16 cellular contexts compared by ENCODE assay signal in genomic region chr1:60088620-60089155, GRCh38. TPM values are rescaled to one million over a fixed set of nuclear protein-coding genes. Genes with fewer than 3 reads are reported as not detected.
DNase-seq lines count a peak whose midpoint lies in the region; ATAC-seq, FAIRE-seq and TF ChIP-seq lines count a peak whose summit lies in the region.
"Had no signal": no experiment of that assay in that cellular context is flagged by ENCODE, and none has a peak within 500 bp of the region (broad histone marks: within the 10 kb centered on the region; RNA-seq: fewer than 3 reads in every experiment).

No MANE protein-coding gene starts in this region.

- 0 out of 4 replicates have a peak, but pooled peaks of 1 of the 2 experiments have one; percentile 9 for TF ChIP-seq RAD21 in H1 (IDR thresholded peaks at IDR 0.05 in 1 of 2, conservative IDR thresholded peaks at IDR 0.05 in 1 of 2; ENCODE audit: low read depth in 2 of 2, low read length in 2 of 2)

- no peaks in the 10 kb centered on the region for H3K79me2 ChIP-seq in DOHH2 (ENCODE audit: control insufficient read depth, low read length)
- H3K79me2 ChIP-seq in H1 (ENCODE audit: control insufficient read depth in 1 of 2, insufficient read depth in 2 of 2, low read length in 2 of 2) = no peaks in the 10 kb centered on the region
- no peaks in the 10 kb centered on the region for H3K79me2 ChIP-seq in neural progenitor cell (ENCODE audit: low read depth)

- WGBS in H1 (ENCODE audit: extremely low coverage in 1 of 2, insufficient coverage in 1 of 2, insufficient read length in 1 of 2, insufficient replicate concordance in 2 of 2, low coverage in 1 of 2, low lambda C conversion rate in 2 of 2, missing lambda C conversion rate in 1 of 2), 2 experiments = 91% methylated on average over 5 of the region's 5 CpGs; no CpG with 5 or more reads in 1 of the 2 experiments

- no peak overlapping the region for H2BK12ac ChIP-seq in H1 (ENCODE audit: low read depth, low read length)

- no peak overlapping the region for H3K9ac ChIP-seq in H1 (replicated peaks in 1 of 4; ENCODE audit: extremely low read depth in 1 of 4, low read depth in 3 of 4, low read length in 3 of 4)
- H3K9ac ChIP-seq in neural progenitor cell = no peak overlapping the region

- H2AK5ac ChIP-seq in H1 (ENCODE audit: low read depth, low read length) = no peak overlapping the region

- no peaks in the 10 kb centered on the region for H3K79me1 ChIP-seq in H1 (ENCODE audit: low read depth, low read length)

- no peak overlapping the region for H3K18ac ChIP-seq in H1 (ENCODE audit: extremely low read depth, low read length)

- H3K4me3 ChIP-seq in DOHH2 (ENCODE audit: low read length) (no peak overlapping the region), H1 (ENCODE audit: extremely low read depth in 1 of 4, insufficient read depth in 2 of 4, low read depth in 3 of 4, low read length in 4 of 4) (no peak overlapping the region), neural progenitor cell (no peak overlapping the region)

- no peak overlapping the region for H3K27ac ChIP-seq in DOHH2 (ENCODE audit: low read depth, low read length)
- no peak overlapping the region for H3K27ac ChIP-seq in H1 (ENCODE audit: low read depth, low read length)
- H3K27ac ChIP-seq in neural progenitor cell = no peak overlapping the region

- POLR2A ChIA-PET in H1 (lab: Charles Lee; ENCODE audit: partially characterized antibody) = no interaction called here

- TF ChIP-seq POLR2A in H1 (IDR thresholded peaks at IDR 0.05; ENCODE audit: control extremely low read depth in 1 of 2, low read depth in 2 of 2, low read length in 2 of 2) = no peak

- no peaks in the 10 kb centered on the region for H3K36me3 Mint-ChIP-seq in neural progenitor cell
- H3K36me3 Mint-ChIP-seq in activated naive CD4-positive, alpha-beta T cell treated with anti-CD3 and anti-CD28 coated beads, Interleukin-2, amount 50 U/mL, for 72 hours = no peaks in the 10 kb centered on the region
- H3K36me3 Mint-ChIP-seq: activated naive CD4-positive, alpha-beta T cell treated with anti-CD3 and anti-CD28 coated beads, Interleukin-2, amount 10 ng/mL, durations not matched to agents 7 days and 5 days had no signal

- H3K23me2 ChIP-seq in H1 (ENCODE audit: low read depth, low read length) = no peaks in the 10 kb centered on the region

- no peaks in the 10 kb centered on the region for H3K4me1 ChIP-seq in DOHH2 (ENCODE audit: control insufficient read depth, low read length)
- no peaks in the 10 kb centered on the region for H3K4me1 ChIP-seq in H1 (replicated peaks in 1 of 4; ENCODE audit: control insufficient read depth in 3 of 4, insufficient read depth in 4 of 4, low read length in 3 of 4)
- H3K4me1 ChIP-seq in neural progenitor cell = peaks cover 14% of the 10 kb centered on the region

- peak; percentile 11 for TF ChIP-seq CTCF in DOHH2 (IDR thresholded peaks at IDR 0.05; ENCODE audit: low read depth, low read length, poor library complexity, severe bottlenecking)
- TF ChIP-seq CTCF in H1 (IDR thresholded peaks at IDR 0.05; ENCODE audit: control extremely low read depth in 1 of 3, insufficient read depth in 1 of 3, low read depth in 1 of 3, low read length in 3 of 3) = peak in 2 of 3 experiments; percentile 5 to 7; a peak in 2 of 4 replicates
- TF ChIP-seq CTCF in neural progenitor cell (IDR thresholded peaks at IDR 0.05) = peak; percentile 34

- H2AFZ ChIP-seq in H1 (ENCODE audit: low read length) = no peak overlapping the region
- no peak overlapping the region for H2AFZ ChIP-seq in neural progenitor cell (replicated peaks)

- H4K91ac ChIP-seq in H1 (replicated peaks; ENCODE audit: insufficient read length, low read length) = no peak overlapping the region

- DNase-seq in NCI-H446 (lab: John Stamatoyannopoulos, UW) (peak; percentile 7 to 40), H1 (ENCODE audit: low read depth in 1 of 2, low spot score in 2 of 2) (no peak), neural progenitor cell (ENCODE audit: low spot score) (no peak), T1000 (lab: John Stamatoyannopoulos, UW) (no peak), DMS153 (lab: John Stamatoyannopoulos, UW) (no peak), GM03348 (ENCODE audit: low spot score) (no peak)
- DNase-seq in activated naive CD4-positive, alpha-beta T cell treated with anti-CD3 and anti-CD28 coated beads, Interleukin-2, amount 50 U/mL, for 72 hours (ENCODE audit: low spot score in 2 of 2) = no peak
- DNase-seq: activated CD4-positive, alpha-beta memory T cell treated with anti-CD3 and anti-CD28 coated beads, Interleukin-2, amount 10 ng/mL, durations not matched to agents 7 days and 5 days; activated naive CD4-positive, alpha-beta T cell treated with anti-CD3 and anti-CD28 coated beads, Interleukin-2, amount 10 ng/mL, durations not matched to agents 7 days and 5 days; cortex of kidney; kidney glomerular epithelial cell; NCI-H1436 treated with DMSO at 0.1 percent for 48 hours; trophoblast cell had no signal

- no peaks in the 10 kb centered on the region for H3K27me3 ChIP-seq in DOHH2 (ENCODE audit: control insufficient read depth, low read length)
- no peaks in the 10 kb centered on the region for H3K27me3 ChIP-seq in H1 (replicated peaks in 1 of 4; ENCODE audit: control insufficient read depth in 3 of 4, extremely low read depth in 1 of 4, insufficient read depth in 3 of 4, low read length in 3 of 4)
- H3K27me3 ChIP-seq in neural progenitor cell = no peaks in the 10 kb centered on the region

- no peak overlapping the region for H3K27ac Mint-ChIP-seq in neural progenitor cell
- no peak overlapping the region for H3K27ac Mint-ChIP-seq in activated naive CD4-positive, alpha-beta T cell treated with anti-CD3 and anti-CD28 coated beads, Interleukin-2, amount 50 U/mL, for 72 hours
- H3K27ac Mint-ChIP-seq: activated CD4-positive, alpha-beta memory T cell treated with anti-CD3 and anti-CD28 coated beads, Interleukin-2, amount 10 ng/mL, durations not matched to agents 7 days and 5 days; activated naive CD4-positive, alpha-beta T cell treated with anti-CD3 and anti-CD28 coated beads, Interleukin-2, amount 10 ng/mL, durations not matched to agents 7 days and 5 days had no signal

- H3K14ac ChIP-seq in H1 (ENCODE audit: insufficient read length) = no peak overlapping the region

- no peak overlapping the region for H2BK20ac ChIP-seq in H1 (ENCODE audit: low read length)

- no peaks in the 10 kb centered on the region for H3F3A ChIP-seq in DOHH2 (ENCODE audit: control insufficient read depth, insufficient read depth)
- H3F3A ChIP-seq in neural progenitor cell (ENCODE audit: low read depth) = peaks cover 3% of the 10 kb centered on the region

- H3K4me1 Mint-ChIP-seq in neural progenitor cell = peaks cover 24% of the 10 kb centered on the region
- H3K4me1 Mint-ChIP-seq: activated CD4-positive, alpha-beta memory T cell treated with anti-CD3 and anti-CD28 coated beads, Interleukin-2, amount 10 ng/mL, durations not matched to agents 7 days and 5 days; activated naive CD4-positive, alpha-beta T cell treated with anti-CD3 and anti-CD28 coated beads, Interleukin-2, amount 10 ng/mL, durations not matched to agents 7 days and 5 days had no signal

- H4K20me1 ChIP-seq in DOHH2 (ENCODE audit: control insufficient read depth, insufficient read depth, low read depth, low read length) (no peaks in the 10 kb centered on the region), H1 (replicated peaks in 1 of 2; ENCODE audit: control insufficient read depth in 1 of 2, insufficient read depth in 2 of 2, low read length in 2 of 2) (no peaks in the 10 kb centered on the region), neural progenitor cell (ENCODE audit: low read depth) (no peaks in the 10 kb centered on the region)

- H3K4ac ChIP-seq in H1 (replicated peaks; ENCODE audit: insufficient read length, low read depth, low read length) = no peak overlapping the region

- no peaks in the 10 kb centered on the region for H3K9me3 Mint-ChIP-seq in neural progenitor cell
- H3K9me3 Mint-ChIP-seq in activated naive CD4-positive, alpha-beta T cell treated with anti-CD3 and anti-CD28 coated beads, Interleukin-2, amount 50 U/mL, for 72 hours = no peaks in the 10 kb centered on the region
- H3K9me3 Mint-ChIP-seq: activated CD4-positive, alpha-beta memory T cell treated with anti-CD3 and anti-CD28 coated beads, Interleukin-2, amount 10 ng/mL, durations not matched to agents 7 days and 5 days; activated naive CD4-positive, alpha-beta T cell treated with anti-CD3 and anti-CD28 coated beads, Interleukin-2, amount 10 ng/mL, durations not matched to agents 7 days and 5 days had no signal

- TF ChIP-seq EP300 in H1 (IDR thresholded peaks at IDR 0.05; ENCODE audit: borderline replicate concordance in 1 of 2, low read depth in 2 of 2, low read length in 2 of 2) = no peak

- no peak overlapping the region for H3K4me3 Mint-ChIP-seq in neural progenitor cell
- H3K4me3 Mint-ChIP-seq: activated CD4-positive, alpha-beta memory T cell treated with anti-CD3 and anti-CD28 coated beads, Interleukin-2, amount 10 ng/mL, durations not matched to agents 7 days and 5 days; activated naive CD4-positive, alpha-beta T cell treated with anti-CD3 and anti-CD28 coated beads, Interleukin-2, amount 10 ng/mL, durations not matched to agents 7 days and 5 days had no signal

- H3K4me2 ChIP-seq in DOHH2 (ENCODE audit: low read length) = no peak overlapping the region
- no peak overlapping the region for H3K4me2 ChIP-seq in H1 (ENCODE audit: insufficient read depth in 1 of 2, low read depth in 2 of 2, low read length in 2 of 2)
- H3K4me2 ChIP-seq in neural progenitor cell = no peak overlapping the region

- no peak for FAIRE-seq in H1 (lab: Jason Lieb, UNC)
- FAIRE-seq: GM12891 had no signal

- H3K56ac ChIP-seq in H1 (replicated peaks; ENCODE audit: insufficient read length, low read depth, low read length) = no peak overlapping the region

- H4K8ac ChIP-seq in H1 (ENCODE audit: extremely low read depth, insufficient read depth, low read length) = no peak overlapping the region

- ATAC-seq in activated naive CD4-positive, alpha-beta T cell treated with anti-CD3 and anti-CD28 coated beads, Interleukin-2, amount 50 U/mL, for 72 hours = no peak

- H3K27me3 Mint-ChIP-seq in neural progenitor cell (ENCODE audit: insufficient read depth, low read depth) = no peaks in the 10 kb centered on the region
- H3K27me3 Mint-ChIP-seq: activated CD4-positive, alpha-beta memory T cell treated with anti-CD3 and anti-CD28 coated beads, Interleukin-2, amount 10 ng/mL, durations not matched to agents 7 days and 5 days; activated naive CD4-positive, alpha-beta T cell treated with anti-CD3 and anti-CD28 coated beads, Interleukin-2, amount 10 ng/mL, durations not matched to agents 7 days and 5 days had no signal

- no peak overlapping the region for H3K23ac ChIP-seq in H1 (ENCODE audit: insufficient read length)

- no peak overlapping the region for H2BK120ac ChIP-seq in H1 (replicated peaks; ENCODE audit: low read depth, low read length)

- H3K9me2 ChIP-seq in DOHH2 (replicated peaks; ENCODE audit: control insufficient read depth, low read length) = no peaks in the 10 kb centered on the region

- no peak overlapping the region for H2BK15ac ChIP-seq in H1 (ENCODE audit: low read length)

- no peak overlapping the region for H4K5ac ChIP-seq in H1 (ENCODE audit: insufficient read length, low read depth, low read length)

- H3K9me3 ChIP-seq in DOHH2 (ENCODE audit: control insufficient read depth, insufficient read depth, low read length) (no peaks in the 10 kb centered on the region), H1 (ENCODE audit: insufficient read depth in 2 of 2, low read depth in 1 of 2, low read length in 1 of 2) (no peaks in the 10 kb centered on the region), neural progenitor cell (ENCODE audit: low read depth) (no peaks in the 10 kb centered on the region)

- CTCF ChIA-PET in H1 (lab: Charles Lee; ENCODE audit: partially characterized antibody) = interaction anchor here (0.9 to 2.2 kb wide), 7 partner anchors 11 to 867 kb away, joined by 3 to 7 read pairs (median 4); no protein-coding TSS in a partner anchor

- H2BK5ac ChIP-seq in H1 (ENCODE audit: low read depth, low read length) = no peak overlapping the region

- H3K36me3 ChIP-seq in DOHH2 (ENCODE audit: control insufficient read depth, low read length) (no peaks in the 10 kb centered on the region), H1 (ENCODE audit: control insufficient read depth in 2 of 4, insufficient read depth in 4 of 4, low read length in 3 of 4) (no peaks in the 10 kb centered on the region), neural progenitor cell (no peaks in the 10 kb centered on the region)

RNA-seq across cellular contexts. Expression of gene C1orf87, which starts 15.1 kb away (rescaled TPM):
- total RNA-seq in H1 (2021; fragmentation: NEBNext Ultra II Directional; extraction: Animal tissue kit (Norgen Biotek cat#: 25700)) = 0.29 and 0.41 TPM in 2 replicates
- polyA plus RNA-seq in H1 (2011; rRNA removed) = 0.06 TPM in 1 of 2 replicates, not detected in the other
- polyA plus RNA-seq in H1 (2011; cell fraction: cytosol; rRNA removed) = 0.12 TPM
- polyA plus RNA-seq in H1 (2011; cell fraction: nucleus; rRNA removed) = 0.16 TPM
- 0.17 to 0.20 TPM (median 0.19 TPM) in 3 of 4 replicates, not detected in the other for polyA plus RNA-seq in H1 (2012, experiment 1 of 2)
- polyA plus RNA-seq in H1 (2012, experiment 2 of 2) = not detected
- polyA plus RNA-seq in H1 (2013, experiment 1 of 2) = 0.12 TPM
- polyA plus RNA-seq in H1 (2013, experiment 2 of 2) = 0.18 TPM
- polyA minus RNA-seq in H1 (2011; rRNA and poly(A)+ RNA removed) = 0.22 TPM in 1 of 2 replicates, not detected in the other
- polyA minus RNA-seq in H1 (2011; cell fraction: cytosol; rRNA and poly(A)+ RNA removed) = not detected
- polyA minus RNA-seq in H1 (2011; cell fraction: nucleus; rRNA and poly(A)+ RNA removed) = 0.30 TPM
- not detected in 2 replicates for total RNA-seq in neural progenitor cell (ENCODE audit: low replicate concordance)
- total RNA-seq in activated naive CD4-positive, alpha-beta T cell treated with anti-CD3 and anti-CD28 coated beads, Interleukin-2, amount 50 U/mL, for 72 hours = not detected
- total RNA-seq: activated CD4-positive, alpha-beta memory T cell treated with anti-CD3 and anti-CD28 coated beads, Interleukin-2, amount 10 ng/mL, durations not matched to agents 7 days and 5 days; T-helper 1 cell treated with Interleukin-12 subunit alpha and Interleukin-12 subunit beta and Interleukin-4 antibody, amounts not matched to agents 30 ng/mL and 1 ng/mL, for 36 hours had no signal

Comparison
In these comparisons a context has a peak if more than half of its experiments do, and no peak if none do; other contexts are left out.
1. DNase-seq: peak in NCI-H446 (2 of 2); none in H1 (0 of 2), neural progenitor cell (single experiment), T1000 (single experiment), DMS153 (single experiment), GM03348 (single experiment) and activated naive CD4-positive, alpha-beta T cell treated with anti-CD3 and anti-CD28 coated beads, Interleukin-2, amount 50 U/mL, for 72 hours (0 of 2).
2. Peak in every context shown above with its lines, with median percentiles within 50 percentile points of each other: CTCF ChIP-seq.